Comparison of ENCODE assay signal across 10 cellular contexts in the genomic region with DNA sequence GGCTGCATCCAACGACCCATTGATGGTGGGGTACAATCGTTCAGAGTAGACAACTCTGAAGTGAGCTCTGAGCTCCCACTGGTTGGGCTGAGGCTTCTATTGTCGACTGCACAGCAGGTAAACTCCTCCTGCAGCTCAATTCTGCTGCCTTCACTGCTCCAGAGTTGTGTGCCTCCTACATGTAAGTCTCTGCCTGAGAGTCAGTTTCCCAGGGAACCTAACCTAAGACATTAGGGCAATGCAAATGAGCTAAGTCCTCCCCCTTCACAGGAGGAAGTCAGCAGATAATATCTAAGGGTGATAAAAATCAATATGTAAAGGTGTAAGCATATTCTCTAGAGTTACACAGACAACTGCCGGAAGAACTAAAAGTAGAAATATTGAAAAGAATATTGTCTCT. TPM values are rescaled to one million over a fixed set of nuclear protein-coding genes. Genes with fewer than 3 reads are reported as not detected.
DNase-seq lines count a peak whose midpoint lies in the region; ATAC-seq and TF ChIP-seq lines count a peak whose summit lies in the region.
"Had no signal": no experiment of that assay in that cellular context is flagged by ENCODE, and none has a peak within 500 bp of the region (broad histone marks: within the 10 kb centered on the region; RNA-seq: fewer than 3 reads in every experiment).

No MANE protein-coding gene starts in this region.

- H3K27ac ChIP-seq in CD4-positive, alpha-beta T cell (ENCODE audit: low read depth, low read length), result no peak overlapping the region
- H3K27ac ChIP-seq in OCI-LY7 (ENCODE audit: low read depth, low read length, poor library complexity, severe bottlenecking) (peak overlapping the region; percentile 96), dorsolateral prefrontal cortex (no peak overlapping the region), coronary artery (no peak overlapping the region)

- no peaks in the 10 kb centered on the region for H3K27me3 ChIP-seq in CD4-positive, alpha-beta T cell (ENCODE audit: control insufficient read depth, insufficient read depth, low read length)
- no peaks in the 10 kb centered on the region for H3K27me3 ChIP-seq in dorsolateral prefrontal cortex

- CTCF ChIA-PET in CD4-positive, alpha-beta T cell (lab: Charles Lee), result no interaction called here
- CTCF ChIA-PET in OCI-LY7 (lab: Charles Lee; ENCODE audit: unreplicated experiment), result interaction anchor here (4.6 kb wide), 1 partner anchor 11 kb away, joined by 18 read pairs; no protein-coding TSS in a partner anchor

- H3K4me3 ChIP-seq in OCI-LY7 (ENCODE audit: low read depth, low read length, poor library complexity, severe bottlenecking) (peak overlapping the region; percentile 62), dorsolateral prefrontal cortex (no peak overlapping the region), coronary artery (no peak overlapping the region)

- H3K9me3 Mint-ChIP-seq in CD4-positive, alpha-beta T cell, result peaks cover 2% of the 10 kb centered on the region

- peak; percentile 81 for ATAC-seq in CD4-positive, alpha-beta T cell (ENCODE audit: poor library complexity)
- ATAC-seq in GM19025 (IDR thresholded peaks at IDR 0.05; ENCODE audit: low read depth, unreplicated experiment) (peak; percentile 57), HG02870 (IDR thresholded peaks at IDR 0.05; ENCODE audit: unreplicated experiment) (peak; percentile 45), HG03460 (IDR thresholded peaks at IDR 0.05; ENCODE audit: unreplicated experiment) (no peak)

- no peaks in the 10 kb centered on the region; the same call in 1 of the 2 replicates for H3K79me2 ChIP-seq in OCI-LY7 (ENCODE audit: insufficient read depth, low read depth, low read length)

- H3K36me3 Mint-ChIP-seq in CD4-positive, alpha-beta T cell (ENCODE audit: low read depth), result no peaks in the 10 kb centered on the region
- H3K36me3 Mint-ChIP-seq: CD14-positive monocyte had no signal

- peak overlapping the region; percentile 47; the same call in 1 of the 2 replicates for H2AFZ ChIP-seq in OCI-LY7 (ENCODE audit: low read length)

- no peaks in the 10 kb centered on the region for H3K27me3 Mint-ChIP-seq in CD4-positive, alpha-beta T cell

- BruUV-seq in OCI-LY7 (replicated peaks; lab: Mats Ljungman, UMichigan), result no TSS peak

- POLR2A ChIA-PET in CD4-positive, alpha-beta T cell (lab: Charles Lee), result interaction anchor here (1.1 to 1.5 kb wide), 4 partner anchors 22 to 325 kb away, joined by 3 to 6 read pairs (median 4); a partner anchor contains a TSS
- POLR2A ChIA-PET in OCI-LY7 (lab: Charles Lee), result interaction anchor here (0.7 to 4.5 kb wide), 12 partner anchors 10 to 659 kb away, joined by 4 to 67 read pairs (median 5); a partner anchor contains a TSS

- intact Hi-C loops in CD4-positive, alpha-beta T cell (cut with DNase I, micrococcal nuclease), result no loop called here
- intact Hi-C loops in OCI-LY7 (cut with micrococcal nuclease; ENCODE audit: unreplicated experiment), result no loop called here
- intact Hi-C loops in dorsolateral prefrontal cortex (cut with DNase I), result no loop called here

- peaks cover 36% of the 10 kb centered on the region for H3K4me1 Mint-ChIP-seq in CD4-positive, alpha-beta T cell (ENCODE audit: low read depth)

- H3K4me1 ChIP-seq in OCI-LY7 (ENCODE audit: insufficient read depth, low read length, poor library complexity, severe bottlenecking), result peaks cover 74% of the 10 kb centered on the region

- H3K4me2 ChIP-seq in OCI-LY7 (ENCODE audit: low read length), result peak overlapping the region; percentile 79

- DNase-seq in CD4-positive, alpha-beta T cell, result peak in 1 of 10 experiments; percentile 2
- peak; percentile 79 for DNase-seq in OCI-LY7 (ENCODE audit: low spot score)
- no peak for DNase-seq in dorsolateral prefrontal cortex
- no peak for DNase-seq in coronary artery (ENCODE audit: low spot score)
- no peak for DNase-seq in NCI-H2081 treated with DMSO at 0.1 percent for 48 hours (lab: John Stamatoyannopoulos, UW)

- no peaks in the 10 kb centered on the region for H3K9me2 ChIP-seq in OCI-LY7 (ENCODE audit: insufficient read depth, low read length)

- peak overlapping the region; percentile 67 for H3K27ac Mint-ChIP-seq in CD4-positive, alpha-beta T cell
- H3K27ac Mint-ChIP-seq: CD14-positive monocyte had no signal

- H3K4me3 Mint-ChIP-seq in CD4-positive, alpha-beta T cell, result peak overlapping the region; percentile 6
- H3K4me3 Mint-ChIP-seq: CD14-positive monocyte, neural crest cell had no signal

- no peaks in the 10 kb centered on the region; the same call in 1 of the 2 replicates for H3K36me3 ChIP-seq in OCI-LY7 (ENCODE audit: insufficient read depth, low read length)

- H4K20me1 ChIP-seq in OCI-LY7 (ENCODE audit: insufficient read depth, low read length), result no peaks in the 10 kb centered on the region

- no peaks in the 10 kb centered on the region for H3K9me3 ChIP-seq in CD4-positive, alpha-beta T cell (ENCODE audit: control insufficient read depth, low read length)
- peaks cover 16% of the 10 kb centered on the region; the same call in 1 of the 2 replicates for H3K9me3 ChIP-seq in OCI-LY7 (ENCODE audit: low read length)

- TF ChIP-seq CTCF in CD4-positive, alpha-beta T cell (IDR thresholded peaks at IDR 0.05), result no peak
- TF ChIP-seq CTCF in OCI-LY7 (conservative IDR thresholded peaks at IDR 0.05; ENCODE audit: low read length) (no peak), dorsolateral prefrontal cortex (IDR thresholded peaks at IDR 0.05 in 54 of 56, conservative IDR thresholded peaks at IDR 0.05 in 2 of 56; ENCODE audit: low read depth in 1 of 56, partially characterized antibody in 56 of 56) (no peak), coronary artery (IDR thresholded peaks at IDR 0.05) (no peak)

RNA-seq across cellular contexts. Expression of a gene that starts 22.5 kb away (rescaled TPM):
- 10 to 100 TPM in 1 of 2 experiments, 1 to 10 TPM in 1; 9.3 to 10.9 TPM for total RNA-seq in CD4-positive, alpha-beta T cell
- total RNA-seq in OCI-LY7 (2014; rRNA removed; shearing (Covaris generic)), result 17.9 and 18.7 TPM in 2 replicates
- total RNA-seq in OCI-LY7 (2022) (18.5 and 20.6 TPM in 2 replicates), dorsolateral prefrontal cortex (10 to 100 TPM; 51.6 to 88.2 (median 68.5) TPM)
